ENCODE assay signal across 12 cellular contexts in the genomic region with DNA sequence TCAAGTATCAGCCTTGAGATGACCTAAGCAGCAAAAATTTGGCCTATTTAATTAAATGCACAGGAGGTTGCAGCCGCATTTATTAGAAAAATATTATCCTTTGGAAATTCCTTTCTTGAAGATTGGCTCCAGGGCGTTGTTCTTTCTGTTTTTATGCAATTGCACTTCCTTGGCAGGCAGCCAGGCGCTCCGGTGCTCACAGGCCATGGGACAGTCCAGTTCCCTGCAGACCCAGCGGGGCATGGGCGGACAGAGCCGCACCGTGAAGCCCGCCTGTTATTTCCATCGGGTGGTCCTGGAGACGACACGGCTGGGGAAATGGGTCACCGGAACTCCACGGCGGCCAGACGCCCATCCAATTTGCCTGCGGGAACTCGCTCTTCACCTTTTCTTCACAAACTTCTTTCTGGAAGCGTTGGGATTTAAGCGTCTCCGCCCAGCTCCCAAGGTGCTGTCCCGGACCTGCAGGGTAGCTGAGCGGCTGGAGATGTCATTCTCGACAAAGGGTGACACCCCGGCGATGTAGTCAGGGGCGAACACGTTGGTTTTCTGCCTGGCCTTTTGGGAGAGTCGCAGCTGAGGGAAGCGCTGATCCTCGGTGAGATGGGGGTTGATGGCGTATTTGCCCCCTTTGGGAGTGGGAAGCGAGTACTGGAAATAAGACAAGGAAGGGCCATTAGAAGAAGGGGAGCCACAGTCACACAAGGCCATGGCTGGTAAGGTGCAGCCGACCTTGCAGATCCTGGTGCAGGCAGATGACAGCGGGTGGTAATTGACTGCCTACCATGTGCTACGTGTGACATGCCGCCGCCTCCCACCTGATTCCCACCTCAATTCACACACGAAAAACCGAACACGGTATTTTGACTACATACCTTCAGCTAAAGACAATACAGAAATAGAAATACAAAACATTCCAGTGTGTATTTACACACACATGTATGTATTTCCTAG. TPM values are rescaled to one million over a fixed set of nuclear protein-coding genes. Genes with fewer than 3 reads are reported as not detected.
A peak's percentile ranks its signal among the peaks of the same experiment; 100 is the strongest.
DNase-seq lines count a peak whose midpoint lies in the region; ATAC-seq and TF ChIP-seq lines count a peak whose summit lies in the region.
"Had no signal": no experiment of that assay in that cellular context is flagged by ENCODE, and none has a peak within 500 bp of the region (broad histone marks: within the 10 kb centered on the region; RNA-seq: fewer than 3 reads in every experiment).

No MANE protein-coding gene starts in this region.

- H3K9me3 ChIP-seq in adipocyte (ENCODE audit: control insufficient read depth, low read length): no peaks in the 10 kb centered on the region

- H3K9ac ChIP-seq in adipocyte (ENCODE audit: low read length): peak overlapping the region; percentile 18

- H3K4me3 Mint-ChIP-seq in osteocyte (ENCODE audit: unreplicated experiment): peak overlapping the region; percentile 20
- no peak overlapping the region for H3K4me3 Mint-ChIP-seq in activated T-cell treated with anti-CD3 and anti-CD28 coated beads, Interleukin-2, amount 50 U/mL, for 24 hours
- H3K4me3 Mint-ChIP-seq: stimulated activated effector memory CD8-positive, alpha-beta T cell treated with anti-CD3 and anti-CD28 coated beads, Interleukin-12 subunit alpha, Interleukin-12 subunit beta, amount 100 ng/mL, for 72 hours had no signal

- no peak for TF ChIP-seq CTCF in osteocyte (IDR thresholded peaks at IDR 0.05)

- peak overlapping the region; percentile 77 for H3K27ac Mint-ChIP-seq in osteocyte (ENCODE audit: unreplicated experiment)
- H3K27ac Mint-ChIP-seq in activated T-cell treated with anti-CD3 and anti-CD28 coated beads, Interleukin-2, amount 50 U/mL, for 24 hours: no peak overlapping the region
- H3K27ac Mint-ChIP-seq: stimulated activated effector memory CD8-positive, alpha-beta T cell treated with anti-CD3 and anti-CD28 coated beads, Interleukin-12 subunit alpha, Interleukin-12 subunit beta, amount 100 ng/mL, for 72 hours had no signal

- peaks cover 36% of the 10 kb centered on the region for H3K36me3 Mint-ChIP-seq in osteocyte (ENCODE audit: unreplicated experiment)
- peaks cover 79% of the 10 kb centered on the region for H3K36me3 Mint-ChIP-seq in activated T-cell treated with anti-CD3 and anti-CD28 coated beads, Interleukin-2, amount 50 U/mL, for 24 hours (ENCODE audit: low read depth)

- H3K4me1 Mint-ChIP-seq in osteocyte (ENCODE audit: unreplicated experiment): peaks cover 22% of the 10 kb centered on the region
- peaks cover under 1% of the 10 kb centered on the region for H3K4me1 Mint-ChIP-seq in activated T-cell treated with anti-CD3 and anti-CD28 coated beads, Interleukin-2, amount 50 U/mL, for 24 hours (ENCODE audit: low read depth)

- no peaks in the 10 kb centered on the region for H3K9me3 Mint-ChIP-seq in osteocyte (ENCODE audit: unreplicated experiment)
- H3K9me3 Mint-ChIP-seq in activated T-cell treated with anti-CD3 and anti-CD28 coated beads, Interleukin-2, amount 50 U/mL, for 24 hours: no peaks in the 10 kb centered on the region
- H3K9me3 Mint-ChIP-seq: stimulated activated effector memory CD8-positive, alpha-beta T cell treated with anti-CD3 and anti-CD28 coated beads, Interleukin-12 subunit alpha, Interleukin-12 subunit beta, amount 100 ng/mL, for 72 hours had no signal

- H3K36me3 ChIP-seq in adipocyte (ENCODE audit: control insufficient read depth, insufficient read depth, low read length, severe bottlenecking): peaks cover 64% of the 10 kb centered on the region

- H3K4me3 ChIP-seq in adipocyte (ENCODE audit: low read length): no peak overlapping the region

- ATAC-seq in HG03439 (IDR thresholded peaks at IDR 0.05; ENCODE audit: unreplicated experiment): no peak
- ATAC-seq: stimulated activated effector memory CD8-positive, alpha-beta T cell treated with anti-CD3 and anti-CD28 coated beads, Interleukin-12 subunit alpha, Interleukin-12 subunit beta, amount 100 ng/mL, for 72 hours had no signal

- no peaks in the 10 kb centered on the region for H3K27me3 Mint-ChIP-seq in osteocyte (ENCODE audit: unreplicated experiment)
- no peaks in the 10 kb centered on the region for H3K27me3 Mint-ChIP-seq in activated T-cell treated with anti-CD3 and anti-CD28 coated beads, Interleukin-2, amount 50 U/mL, for 24 hours

- in situ Hi-C loops in Caki2 (cut with HindIII; ENCODE audit: low pct_unique_long_range_greater_than_20kb, low sequenced_read_pairs): no loop called here

- peak; percentile 88 for DNase-seq in Caki2 (ENCODE audit: low read depth)
- DNase-seq in adipocyte (ENCODE audit: low read depth): peak; percentile 62
- peak in 29 of 42 donors; percentile 26 to 76 (median 52) for DNase-seq in head of caudate nucleus
- DNase-seq in osteocyte (ENCODE audit: extremely low spot score, unreplicated experiment): peak; percentile 93
- no peak for DNase-seq in activated T-cell treated with anti-CD3 and anti-CD28 coated beads, Interleukin-2, amount 50 U/mL, for 24 hours
- DNase-seq in KG1 (lab: John Stamatoyannopoulos, UW): no peak
- DNase-seq in activated CD4-positive, alpha-beta T cell treated with anti-CD3 and anti-CD28 coated beads, Interleukin-2, amount 50 U/mL, for 1 hour: no peak
- DNase-seq: activated T-cell treated with anti-CD3 and anti-CD28 coated beads, Interleukin-2, amount 50 U/mL, for 1 hour; foreskin melanocyte; NCI-H1105 had no signal

- no peaks in the 10 kb centered on the region for H3K27me3 ChIP-seq in adipocyte (replicated peaks; ENCODE audit: control insufficient read depth, insufficient read depth, low read length)

- peaks cover 14% of the 10 kb centered on the region for H3K4me1 ChIP-seq in adipocyte (ENCODE audit: control insufficient read depth, insufficient read depth, low read length)

- intact Hi-C loops in head of caudate nucleus (cut with DNase I): no loop called here

RNA-seq across cellular contexts. Expression of a gene that starts 12.5 kb away (rescaled TPM):
- 116 and 142 TPM in 2 replicates for total RNA-seq in Caki2 (2014; rRNA removed; shearing (Covaris generic); ENCODE audit: low replicate concordance)
- total RNA-seq in osteocyte: 41.9 and 43.3 TPM in 2 replicates

RNA-seq across cellular contexts. Expression of a gene that starts 15.9 kb away (rescaled TPM):
- total RNA-seq in Caki2 (2014; rRNA removed; shearing (Covaris generic); ENCODE audit: low replicate concordance): 3,594 and 3,651 TPM in 2 replicates
- total RNA-seq in osteocyte: 389 and 470 TPM in 2 replicates

RNA-seq across cellular contexts. Expression of a gene that starts 19.9 kb away (rescaled TPM):
- total RNA-seq in Caki2 (2014; rRNA removed; shearing (Covaris generic); ENCODE audit: low replicate concordance): 16.8 and 17.5 TPM in 2 replicates
- 36.2 and 38.2 TPM in 2 replicates for total RNA-seq in osteocyte

Comparison
In these comparisons a context has a peak if more than half of its experiments do, and no peak if none do; other contexts are left out.
1. DNase-seq: peak in Caki2 (single experiment), adipocyte (single experiment), head of caudate nucleus (29 of 42) and osteocyte (single experiment); none in activated T-cell treated with anti-CD3 and anti-CD28 coated beads, Interleukin-2, amount 50 U/mL, for 24 hours (single experiment), KG1 (single experiment) and activated CD4-positive, alpha-beta T cell treated with anti-CD3 and anti-CD28 coated beads, Interleukin-2, amount 50 U/mL, for 1 hour (single experiment).